In the genomic region with DNA sequence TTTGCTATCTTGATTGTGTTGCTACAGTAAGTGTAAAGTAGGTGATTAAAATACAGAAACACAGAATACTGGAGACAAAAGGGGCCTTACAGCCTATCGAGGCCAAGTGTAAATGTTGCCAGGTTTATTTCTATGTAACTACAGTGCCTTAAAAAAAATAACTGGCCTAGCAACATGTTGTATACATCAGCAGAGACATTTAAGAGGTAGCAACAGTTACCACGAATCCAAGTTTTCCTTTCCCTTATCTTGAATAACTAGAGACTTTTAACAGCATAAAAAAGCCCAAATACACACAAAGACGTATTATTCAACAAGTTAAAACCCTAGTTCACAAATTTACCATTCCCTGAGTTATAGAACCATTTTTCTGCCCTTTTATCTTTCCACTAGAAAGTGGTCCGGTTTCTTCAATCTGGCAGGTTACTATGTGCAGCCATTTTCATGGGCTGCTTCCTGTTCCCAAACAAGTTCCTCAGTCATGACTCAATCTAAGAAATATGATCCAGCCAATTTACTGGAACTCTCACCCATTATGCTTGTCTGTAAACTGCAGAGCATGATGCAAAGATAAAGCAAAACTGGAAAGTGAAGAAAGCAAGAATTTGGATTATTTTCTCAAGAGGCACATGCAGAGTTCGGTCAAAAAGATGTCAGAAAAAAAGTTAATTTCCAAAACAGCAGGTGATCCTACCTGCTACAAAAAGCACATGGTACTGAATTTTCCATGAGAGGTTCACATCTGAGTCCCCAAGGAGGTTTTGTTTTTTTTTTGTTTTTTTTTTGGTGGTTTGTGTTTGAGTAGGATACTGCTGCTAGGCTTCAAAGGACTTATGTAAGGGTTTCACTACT, we compare ENCODE assay signal across 7 cellular contexts. TPM values are rescaled to one million over a fixed set of nuclear protein-coding genes. Genes with fewer than 3 reads are reported as not detected.
DNase-seq lines count a peak whose midpoint lies in the region; ATAC-seq and TF ChIP-seq lines count a peak whose summit lies in the region.

No MANE protein-coding gene starts in this region.

- H3K4me1 Mint-ChIP-seq in MCF 10A (ENCODE audit: insufficient read depth, unreplicated experiment) = peaks cover 57% of the 10 kb centered on the region

- TSS peak; percentile 84 for BruUV-seq in MCF 10A (replicated peaks; lab: Mats Ljungman, UMichigan)

- intact Hi-C loops in MCF 10A (cut with micrococcal nuclease) = loop anchor here (1.0 kb wide), 1 partner anchor 21 kb away; no protein-coding TSS in a partner anchor

- H3K9me3 Mint-ChIP-seq in MCF 10A (ENCODE audit: unreplicated experiment) = no peaks in the 10 kb centered on the region

- H3K4me3 Mint-ChIP-seq in MCF 10A (ENCODE audit: unreplicated experiment) = peak overlapping the region; percentile 70

- peak overlapping the region; percentile 79 for H3K27ac ChIP-seq in layer of hippocampus (ENCODE audit: low read depth, low read length)
- peak overlapping the region; percentile 82 for H3K27ac ChIP-seq in temporal lobe (ENCODE audit: low read depth, low read length)

- peak; percentile 93 for DNase-seq in ELR (ENCODE audit: low read depth)
- peak; percentile 67 for DNase-seq in NCI-H2171 (lab: John Stamatoyannopoulos, UW)
- peak; percentile 88 for DNase-seq in MCF 10A (ENCODE audit: unreplicated experiment)
- DNase-seq in C1 segment of cervical spinal cord (lab: John Stamatoyannopoulos, UW) = no peak

- CTCF ChIA-PET in MCF 10A (lab: Yijun Ruan, JAX) = interaction anchor here (1.3 kb wide), 1 partner anchor 54 kb away, joined by 5 read pairs; no protein-coding TSS in a partner anchor

- no peak for ATAC-seq in GM19463 (IDR thresholded peaks at IDR 0.05; ENCODE audit: unreplicated experiment)

- H3K27ac Mint-ChIP-seq in MCF 10A (ENCODE audit: low read depth, unreplicated experiment) = peak overlapping the region; percentile 97

- POLR2A ChIA-PET in MCF 10A (lab: Yijun Ruan, JAX) = interaction anchor here (1.8 to 5.2 kb wide), 5 partner anchors 10 to 84 kb away, joined by 5 to 49 read pairs (median 33); a partner anchor contains a TSS

- H3K27me3 ChIP-seq in layer of hippocampus (ENCODE audit: control insufficient read depth, insufficient read depth, low read length) = no peaks in the 10 kb centered on the region

- peaks cover 54% of the 10 kb centered on the region for H3K36me3 Mint-ChIP-seq in MCF 10A (ENCODE audit: insufficient read depth, unreplicated experiment)

- TF ChIP-seq CTCF in MCF 10A (IDR thresholded peaks at IDR 0.05; ENCODE audit: unreplicated experiment) = no peak

- H3K27me3 Mint-ChIP-seq in MCF 10A (ENCODE audit: insufficient read depth, unreplicated experiment) = no peaks in the 10 kb centered on the region

RNA-seq across cellular contexts. Expression of a gene that starts 22.2 kb away (rescaled TPM):
- total RNA-seq in MCF 10A (2022) (135 and 180 TPM in 2 replicates), temporal lobe (14.0 TPM)

RNA-seq across cellular contexts. Expression of a gene that starts 29.8 kb away (rescaled TPM):
- 142 and 179 TPM in 2 replicates for total RNA-seq in MCF 10A (2022)
- total RNA-seq in temporal lobe = 128 TPM

Comparison
In these comparisons a context has a peak if more than half of its experiments do, and no peak if none do; other contexts are left out.
1. DNase-seq: peak in ELR (single experiment), NCI-H2171 (single experiment) and MCF 10A (single experiment); none in C1 segment of cervical spinal cord (0 of 14).